In genomic region chr2:74269667-74270066, GRCh38 we compare ENCODE assay signal across 28 cellular contexts.
"Had no signal": no experiment of that assay in that cellular context is flagged by ENCODE, and none has a peak within 500 bp of the region (broad histone marks: within the 10 kb centered on the region; RNA-seq: fewer than 3 reads in every experiment).

No MANE protein-coding gene starts in this region.

- H3K4me3 Mint-ChIP-seq: activated B cell treated with CpG ODN at 0.5 μM for 24 hours; activated CD4-positive, alpha-beta T cell treated with anti-CD3 and anti-CD28 coated beads, Interleukin-2, amount 10 ng/mL, durations not matched to agents 24 days and 14 days; activated naive CD8-positive, alpha-beta T cell treated with anti-CD3 and anti-CD28 coated beads, Interleukin-2, amount 10 ng/mL, durations not matched to agents 7 days and 5 days; T-cell had no signal

- H3K27me3 ChIP-seq: adrenal gland had no signal

- H3K4me1 ChIP-seq: adrenal gland had no signal

- H3K9me3 Mint-ChIP-seq: activated B cell treated with CpG ODN at 0.5 μM for 24 hours; activated CD4-positive, alpha-beta T cell treated with anti-CD3 and anti-CD28 coated beads, Interleukin-2, amount 10 ng/mL, durations not matched to agents 24 days and 14 days; activated naive CD8-positive, alpha-beta T cell treated with anti-CD3 and anti-CD28 coated beads, Interleukin-2, amount 10 ng/mL, durations not matched to agents 7 days and 5 days; T-cell had no signal

- H3K27ac ChIP-seq: adrenal gland, coronary artery, SK-N-MC had no signal

- DNase-seq: activated B cell treated with CpG ODN at 0.5 μM for 24 hours; activated CD4-positive, alpha-beta T cell treated with anti-CD3 and anti-CD28 coated beads for 1 hour; activated CD4-positive, alpha-beta T cell treated with anti-CD3 and anti-CD28 coated beads, Interleukin-2, amount 10 ng/mL, durations not matched to agents 24 days and 14 days; activated CD4-positive, alpha-beta T cell treated with anti-CD3 and anti-CD28 coated beads, Interleukin-2, amount 50 U/mL, for 48 hours; activated CD8-positive, alpha-beta memory T cell treated with anti-CD3 and anti-CD28 coated beads, Interleukin-2, amount 50 U/mL, for 48 hours; activated effector memory CD4-positive, alpha-beta T cell treated with Interleukin-2 at 50 U/mL for 16 hours; activated naive CD4-positive, alpha-beta T cell; activated naive CD8-positive, alpha-beta T cell treated with anti-CD3 and anti-CD28 coated beads, Interleukin-2, amount 10 ng/mL, durations not matched to agents 7 days and 5 days; activated T-cell treated with anti-CD3 and anti-CD28 coated beads, Interleukin-2, amount 50 U/mL, for 1 hour; adrenal gland; anterior cingulate cortex; caudate nucleus; Karpas-422; MM.1S; NCI-H1105; NCI-H1436; NCI-H1694 treated with DMSO at 0.1 percent for 48 hours; NCI-H2029 treated with DMSO at 0.1 percent for 48 hours; NCI-H345; NCI-H510A; NCI-H526 treated with DMSO at 0.1 percent for 48 hours; NCI-H82; RPMI8226; T-cell had no signal

- H3K4me3 ChIP-seq: adrenal gland, coronary artery, SK-N-MC had no signal

- H3K9me3 ChIP-seq: adrenal gland had no signal

- H3K27me3 Mint-ChIP-seq: activated B cell treated with CpG ODN at 0.5 μM for 24 hours; activated CD4-positive, alpha-beta T cell treated with anti-CD3 and anti-CD28 coated beads, Interleukin-2, amount 10 ng/mL, durations not matched to agents 24 days and 14 days; activated naive CD8-positive, alpha-beta T cell treated with anti-CD3 and anti-CD28 coated beads, Interleukin-2, amount 10 ng/mL, durations not matched to agents 7 days and 5 days; T-cell had no signal

- H3K36me3 ChIP-seq: adrenal gland had no signal

- ATAC-seq: Panc1, Right ventricle myocardium inferior, T-cell had no signal

- H3K27ac Mint-ChIP-seq: activated B cell treated with CpG ODN at 0.5 μM for 24 hours; activated CD4-positive, alpha-beta T cell treated with anti-CD3 and anti-CD28 coated beads, Interleukin-2, amount 10 ng/mL, durations not matched to agents 24 days and 14 days; activated naive CD8-positive, alpha-beta T cell treated with anti-CD3 and anti-CD28 coated beads, Interleukin-2, amount 10 ng/mL, durations not matched to agents 7 days and 5 days; T-cell had no signal
